In the genomic region with DNA sequence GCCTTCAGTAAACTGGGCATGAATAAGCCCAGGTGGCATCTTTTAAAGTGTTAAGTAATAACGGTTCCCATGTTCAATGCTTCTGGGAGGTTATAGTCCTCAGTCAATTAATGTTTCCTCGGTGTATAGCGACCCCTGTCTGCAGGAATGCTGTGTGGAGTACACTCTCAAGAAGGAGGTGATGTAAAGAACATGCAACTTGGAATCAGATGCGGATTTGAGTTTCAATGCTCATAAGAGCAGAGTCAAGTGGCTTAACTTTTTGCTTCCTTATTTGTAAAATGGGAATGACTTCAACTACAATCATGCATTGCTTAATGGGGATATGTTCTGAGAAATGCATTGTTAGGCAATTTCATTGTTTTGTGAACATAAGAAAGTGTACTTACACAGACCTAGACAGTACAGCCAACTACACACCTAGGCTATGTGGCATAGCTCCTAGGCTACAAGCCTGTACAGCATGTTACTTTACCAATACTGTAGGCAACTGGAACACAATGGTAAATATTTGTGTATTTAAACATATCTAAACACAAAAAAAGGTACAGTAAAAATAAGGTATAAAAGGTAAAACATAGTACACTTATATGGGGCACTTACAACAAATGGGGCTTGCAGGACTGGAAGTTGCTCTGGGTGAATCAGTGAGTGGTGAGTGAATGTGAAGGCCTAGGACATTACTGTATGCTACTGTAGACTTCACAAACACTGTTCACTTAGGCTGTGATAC, we compare ENCODE assay signal across 1 cellular context.
TF ChIP-seq lines count a peak whose summit lies in the region.

No MANE protein-coding gene starts in this region.

TF ChIP-seq in HepG2, 621 proteins besides CTCF, POLR2A, EP300 and RAD21 (continues in another document):
- TF ChIP-seq STAT6 (CRISPR knock-in tag; IDR thresholded peaks at IDR 0.05; ENCODE audit: borderline replicate concordance), result 0 out of 2 replicates have a peak, but pooled peaks have one; percentile 21
- no peak for TF ChIP-seq NR2F6 (IDR thresholded peaks at IDR 0.05)
- peak; percentile 26; the same call in 1 of the 2 replicates for TF ChIP-seq NR2F6 (CRISPR knock-in tag; IDR thresholded peaks at IDR 0.05)
- TF ChIP-seq ZNF331 (CRISPR knock-in tag; IDR thresholded peaks at IDR 0.05), result peak; percentile 45; the same call in 1 of the 2 replicates
- TF ChIP-seq, protein P1, sequence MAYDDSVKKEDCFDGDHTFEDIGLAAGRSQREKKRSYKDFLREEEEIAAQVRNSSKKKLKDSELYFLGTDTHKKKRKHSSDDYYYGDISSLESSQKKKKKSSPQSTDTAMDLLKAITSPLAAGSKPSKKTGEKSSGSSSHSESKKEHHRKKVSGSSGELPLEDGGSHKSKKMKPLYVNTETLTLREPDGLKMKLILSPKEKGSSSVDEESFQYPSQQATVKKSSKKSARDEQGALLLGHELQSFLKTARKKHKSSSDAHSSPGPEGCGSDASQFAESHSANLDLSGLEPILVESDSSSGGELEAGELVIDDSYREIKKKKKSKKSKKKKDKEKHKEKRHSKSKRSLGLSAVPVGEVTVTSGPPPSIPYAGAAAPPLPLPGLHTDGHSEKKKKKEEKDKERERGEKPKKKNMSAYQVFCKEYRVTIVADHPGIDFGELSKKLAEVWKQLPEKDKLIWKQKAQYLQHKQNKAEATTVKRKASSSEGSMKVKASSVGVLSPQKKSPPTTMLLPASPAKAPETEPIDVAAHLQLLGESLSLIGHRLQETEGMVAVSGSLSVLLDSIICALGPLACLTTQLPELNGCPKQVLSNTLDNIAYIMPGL (CRISPR knock-in tag; IDR thresholded peaks at IDR 0.05; ENCODE audit: borderline replicate concordance in 1 of 2, low read depth in 1 of 2), result peak in 1 of 2 experiments; percentile 52; a peak in 1 of 4 replicates
- 0 out of 2 replicates have a peak, but pooled peaks have one; percentile 27 for TF ChIP-seq HNF4A (CRISPR knock-in tag; IDR thresholded peaks at IDR 0.05)
- no peak for TF ChIP-seq FOXO4 (CRISPR knock-in tag; conservative IDR thresholded peaks at IDR 0.05)
- peak; percentile 52; the same call in 1 of the 2 replicates for TF ChIP-seq ZBTB25 (CRISPR knock-in tag; IDR thresholded peaks at IDR 0.05)
- 0 out of 2 replicates have a peak, but pooled peaks have one; percentile 27 for TF ChIP-seq ZKSCAN5 (CRISPR knock-in tag; IDR thresholded peaks at IDR 0.05)
- peak in 1 of 2 experiments; percentile 62; a peak in 2 of 4 replicates for TF ChIP-seq KLF16 (CRISPR knock-in tag; IDR thresholded peaks at IDR 0.05)
- no peak for TF ChIP-seq PCBP1 (IDR thresholded peaks at IDR 0.05; ENCODE audit: borderline replicate concordance, low read depth, low read length)
- peak; percentile 65; the same call in 1 of the 2 replicates for TF ChIP-seq HMGXB3 (CRISPR knock-in tag; IDR thresholded peaks at IDR 0.05; ENCODE audit: borderline replicate concordance)
- TF ChIP-seq KAT8 (CRISPR knock-in tag; IDR thresholded peaks at IDR 0.05), result peak; percentile 36; the same call in 1 of the 2 replicates
- TF ChIP-seq MIXL1 (CRISPR knock-in tag; IDR thresholded peaks at IDR 0.05), result peak; percentile 87
- TF ChIP-seq HES4 (CRISPR knock-in tag; IDR thresholded peaks at IDR 0.05; ENCODE audit: borderline replicate concordance), result no peak
- TF ChIP-seq, protein P2, sequence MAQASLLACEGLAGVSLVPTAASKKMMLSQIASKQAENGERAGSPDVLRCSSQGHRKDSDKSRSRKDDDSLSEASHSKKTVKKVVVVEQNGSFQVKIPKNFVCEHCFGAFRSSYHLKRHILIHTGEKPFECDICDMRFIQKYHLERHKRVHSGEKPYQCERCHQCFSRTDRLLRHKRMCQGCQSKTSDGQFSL (CRISPR knock-in tag; IDR thresholded peaks at IDR 0.05), result no peak
- no peak for TF ChIP-seq MZF1 (CRISPR knock-in tag; IDR thresholded peaks at IDR 0.05; ENCODE audit: borderline replicate concordance)
- no peak for TF ChIP-seq SOX6 (IDR thresholded peaks at IDR 0.05)
- 0 out of 2 replicates have a peak, but pooled peaks have one; percentile 18 for TF ChIP-seq SOX6 (CRISPR knock-in tag; IDR thresholded peaks at IDR 0.05)
- TF ChIP-seq, protein P3, sequence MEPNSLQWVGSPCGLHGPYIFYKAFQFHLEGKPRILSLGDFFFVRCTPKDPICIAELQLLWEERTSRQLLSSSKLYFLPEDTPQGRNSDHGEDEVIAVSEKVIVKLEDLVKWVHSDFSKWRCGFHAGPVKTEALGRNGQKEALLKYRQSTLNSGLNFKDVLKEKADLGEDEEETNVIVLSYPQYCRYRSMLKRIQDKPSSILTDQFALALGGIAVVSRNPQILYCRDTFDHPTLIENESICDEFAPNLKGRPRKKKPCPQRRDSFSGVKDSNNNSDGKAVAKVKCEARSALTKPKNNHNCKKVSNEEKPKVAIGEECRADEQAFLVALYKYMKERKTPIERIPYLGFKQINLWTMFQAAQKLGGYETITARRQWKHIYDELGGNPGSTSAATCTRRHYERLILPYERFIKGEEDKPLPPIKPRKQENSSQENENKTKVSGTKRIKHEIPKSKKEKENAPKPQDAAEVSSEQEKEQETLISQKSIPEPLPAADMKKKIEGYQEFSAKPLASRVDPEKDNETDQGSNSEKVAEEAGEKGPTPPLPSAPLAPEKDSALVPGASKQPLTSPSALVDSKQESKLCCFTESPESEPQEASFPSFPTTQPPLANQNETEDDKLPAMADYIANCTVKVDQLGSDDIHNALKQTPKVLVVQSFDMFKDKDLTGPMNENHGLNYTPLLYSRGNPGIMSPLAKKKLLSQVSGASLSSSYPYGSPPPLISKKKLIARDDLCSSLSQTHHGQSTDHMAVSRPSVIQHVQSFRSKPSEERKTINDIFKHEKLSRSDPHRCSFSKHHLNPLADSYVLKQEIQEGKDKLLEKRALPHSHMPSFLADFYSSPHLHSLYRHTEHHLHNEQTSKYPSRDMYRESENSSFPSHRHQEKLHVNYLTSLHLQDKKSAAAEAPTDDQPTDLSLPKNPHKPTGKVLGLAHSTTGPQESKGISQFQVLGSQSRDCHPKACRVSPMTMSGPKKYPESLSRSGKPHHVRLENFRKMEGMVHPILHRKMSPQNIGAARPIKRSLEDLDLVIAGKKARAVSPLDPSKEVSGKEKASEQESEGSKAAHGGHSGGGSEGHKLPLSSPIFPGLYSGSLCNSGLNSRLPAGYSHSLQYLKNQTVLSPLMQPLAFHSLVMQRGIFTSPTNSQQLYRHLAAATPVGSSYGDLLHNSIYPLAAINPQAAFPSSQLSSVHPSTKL (CRISPR knock-in tag; IDR thresholded peaks at IDR 0.05), result peak; percentile 47
- 0 out of 2 replicates have a peak, but pooled peaks have one; percentile 24 for TF ChIP-seq FOXK1 (CRISPR knock-in tag; IDR thresholded peaks at IDR 0.05; ENCODE audit: borderline replicate concordance, low read depth)
- no peak for TF ChIP-seq MYC (CRISPR knock-in tag; IDR thresholded peaks at IDR 0.05; ENCODE audit: borderline replicate concordance)
- TF ChIP-seq, protein P4, sequence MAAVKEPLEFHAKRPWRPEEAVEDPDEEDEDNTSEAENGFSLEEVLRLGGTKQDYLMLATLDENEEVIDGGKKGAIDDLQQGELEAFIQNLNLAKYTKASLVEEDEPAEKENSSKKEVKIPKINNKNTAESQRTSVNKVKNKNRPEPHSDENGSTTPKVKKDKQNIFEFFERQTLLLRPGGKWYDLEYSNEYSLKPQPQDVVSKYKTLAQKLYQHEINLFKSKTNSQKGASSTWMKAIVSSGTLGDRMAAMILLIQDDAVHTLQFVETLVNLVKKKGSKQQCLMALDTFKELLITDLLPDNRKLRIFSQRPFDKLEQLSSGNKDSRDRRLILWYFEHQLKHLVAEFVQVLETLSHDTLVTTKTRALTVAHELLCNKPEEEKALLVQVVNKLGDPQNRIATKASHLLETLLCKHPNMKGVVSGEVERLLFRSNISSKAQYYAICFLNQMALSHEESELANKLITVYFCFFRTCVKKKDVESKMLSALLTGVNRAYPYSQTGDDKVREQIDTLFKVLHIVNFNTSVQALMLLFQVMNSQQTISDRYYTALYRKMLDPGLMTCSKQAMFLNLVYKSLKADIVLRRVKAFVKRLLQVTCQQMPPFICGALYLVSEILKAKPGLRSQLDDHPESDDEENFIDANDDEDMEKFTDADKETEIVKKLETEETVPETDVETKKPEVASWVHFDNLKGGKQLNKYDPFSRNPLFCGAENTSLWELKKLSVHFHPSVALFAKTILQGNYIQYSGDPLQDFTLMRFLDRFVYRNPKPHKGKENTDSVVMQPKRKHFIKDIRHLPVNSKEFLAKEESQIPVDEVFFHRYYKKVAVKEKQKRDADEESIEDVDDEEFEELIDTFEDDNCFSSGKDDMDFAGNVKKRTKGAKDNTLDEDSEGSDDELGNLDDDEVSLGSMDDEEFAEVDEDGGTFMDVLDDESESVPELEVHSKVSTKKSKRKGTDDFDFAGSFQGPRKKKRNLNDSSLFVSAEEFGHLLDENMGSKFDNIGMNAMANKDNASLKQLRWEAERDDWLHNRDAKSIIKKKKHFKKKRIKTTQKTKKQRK (IDR thresholded peaks at IDR 0.05; ENCODE audit: low read length), result no peak
- TF ChIP-seq ZNF652 (CRISPR knock-in tag; IDR thresholded peaks at IDR 0.05; ENCODE audit: borderline replicate concordance, low read depth), result 0 out of 2 replicates have a peak, but pooled peaks have one; percentile 22
- TF ChIP-seq STAG1 (CRISPR knock-in tag; IDR thresholded peaks at IDR 0.05), result peak; percentile 90
- TF ChIP-seq ZNF790 (CRISPR knock-in tag; IDR thresholded peaks at IDR 0.05; ENCODE audit: borderline replicate concordance), result no peak
- TF ChIP-seq FLYWCH1 (CRISPR knock-in tag; IDR thresholded peaks at IDR 0.05), result no peak
